ENCODE assay signal across 8 cellular contexts in the genomic region with DNA sequence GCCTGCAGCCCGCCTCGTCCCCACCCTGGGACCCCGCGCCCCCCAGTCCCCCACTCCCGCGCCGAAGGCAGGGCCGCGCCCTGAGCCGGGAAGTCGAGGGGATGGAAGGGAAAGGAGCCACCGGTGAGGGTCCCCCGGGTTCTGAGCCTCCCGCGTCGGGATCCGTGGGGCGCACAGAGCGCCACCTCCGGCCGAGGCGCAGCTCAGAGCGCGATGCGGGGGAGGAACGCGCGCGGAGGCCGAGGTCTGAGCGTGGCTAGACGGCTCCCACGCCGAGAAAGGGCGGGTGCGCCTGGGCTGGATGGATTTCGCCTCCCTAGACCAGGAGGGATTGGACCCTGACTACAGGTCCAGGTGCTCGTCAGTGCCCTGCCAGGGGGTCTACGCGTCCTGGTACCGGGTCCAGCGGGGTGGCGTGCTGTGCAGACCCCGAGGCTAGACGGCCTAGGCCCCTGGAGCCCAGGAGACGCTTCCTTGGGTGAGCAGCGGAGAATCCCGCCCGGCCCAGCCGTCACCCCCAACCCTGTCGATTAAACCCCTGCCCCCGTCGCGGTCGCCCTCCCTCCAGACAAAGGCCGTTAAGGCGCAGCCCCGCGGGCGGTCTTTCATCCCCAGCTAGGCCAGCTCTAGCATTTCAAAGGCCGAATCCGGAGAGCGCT. TPM values are rescaled to one million over a fixed set of nuclear protein-coding genes. Genes with fewer than 3 reads are reported as not detected.
DNase-seq lines count a peak whose midpoint lies in the region; ATAC-seq and TF ChIP-seq lines count a peak whose summit lies in the region.

No MANE protein-coding gene starts in this region.

- H3K4me3 ChIP-seq in body of pancreas (peak overlapping the region; percentile 17 to 27), thoracic aorta (peak overlapping the region; percentile 77)

- H3K4me1 ChIP-seq in body of pancreas (peaks cover 40% of the 10 kb centered on the region), thoracic aorta (ENCODE audit: control insufficient read depth in 1 of 2, low read depth in 2 of 2) (peaks cover 15 to 47% of the 10 kb centered on the region in 2 donors)

- ATAC-seq in body of pancreas, result no peak
- ATAC-seq in left colon, result peak; percentile 8
- ATAC-seq in thoracic aorta (ENCODE audit: insufficient number of reproducible peaks, low FRiP score, low read depth), result no peak
- ATAC-seq in HG03045 (IDR thresholded peaks at IDR 0.05; ENCODE audit: unreplicated experiment), result no peak

- H3K9me3 ChIP-seq in body of pancreas (no peaks in the 10 kb centered on the region), thoracic aorta (peaks cover 7% of the 10 kb centered on the region)

- H3K27ac ChIP-seq in body of pancreas (peak overlapping the region; percentile 91 to 96 (median 94)), thoracic aorta (peak overlapping the region; percentile 95 to 98)

- WGBS in body of pancreas, 2 donors, result 18 to 90% methylated on average over 4 to 59 of the region's 63 CpGs

- TF ChIP-seq CTCF in body of pancreas (IDR thresholded peaks at IDR 0.05), result no peak
- no peak for TF ChIP-seq CTCF in thoracic aorta (IDR thresholded peaks at IDR 0.05)

- H3K36me3 ChIP-seq in body of pancreas (replicated peaks in 1 of 2; ENCODE audit: insufficient read depth in 1 of 2, low read depth in 2 of 2) (no peaks in the 10 kb centered on the region), thoracic aorta (no peaks in the 10 kb centered on the region)

- intact Hi-C loops in body of pancreas (cut with DNase I), result no loop called here
- intact Hi-C loops in left colon (cut with DNase I, micrococcal nuclease), result no loop called here

- peak; percentile 36 for DNase-seq in DMS53 (lab: John Stamatoyannopoulos, UW)
- DNase-seq in DMS53 treated with DMSO at 0.1 percent for 48 hours (lab: John Stamatoyannopoulos, UW; ENCODE audit: unreplicated experiment), result no peak
- peak in 1 of 4 donors; percentile 36 for DNase-seq in body of pancreas
- peak in 1 of 2 donors; percentile 43 for DNase-seq in left colon
- DNase-seq in thoracic aorta (ENCODE audit: low spot score), result no peak
- DNase-seq in NCI-H1694 treated with DMSO at 0.1 percent for 48 hours (lab: John Stamatoyannopoulos, UW), result no peak
- DNase-seq in MV-4-11 (lab: John Stamatoyannopoulos, UW), result no peak

- H3K27me3 ChIP-seq in body of pancreas (no peaks in the 10 kb centered on the region), thoracic aorta (replicated peaks; ENCODE audit: insufficient read depth) (no peaks in the 10 kb centered on the region)

- TF ChIP-seq POLR2A in body of pancreas (IDR thresholded peaks at IDR 0.05), result no peak

RNA-seq across cellular contexts. Expression of a gene that starts 1.0 kb away (rescaled TPM):
- total RNA-seq in body of pancreas, result 10 to 100 TPM; 58.6 to 59.3 TPM
- 10 to 100 TPM; 58.7 to 80.2 TPM for total RNA-seq in left colon
- total RNA-seq in thoracic aorta, result 100 to 1,000 TPM; 175 to 219 TPM
